In genomic region chr2:233012301-233012971, GRCh38 we compare ENCODE assay signal across 1 cellular context.
TF ChIP-seq lines count a peak whose summit lies in the region.

No MANE protein-coding gene starts in this region.

TF ChIP-seq in GM23338, 12 proteins besides CTCF, POLR2A, EP300 and RAD21 (continued from another document):
- TF ChIP-seq ETS1 (IDR thresholded peaks at IDR 0.05) (no peak), ZNF114 (CRISPR knock-in tag; IDR thresholded peaks at IDR 0.05) (no peak), POLR2AphosphoS5 (IDR thresholded peaks at IDR 0.05; ENCODE audit: low read depth) (no peak)
